ENCODE assay signal across 8 cellular contexts in genomic region chr11:62612366-62613274, GRCh38. TPM values are rescaled to one million over a fixed set of nuclear protein-coding genes. Genes with fewer than 3 reads are reported as not detected.
A peak's percentile ranks its signal among the peaks of the same experiment; 100 is the strongest.
DNase-seq lines count a peak whose midpoint lies in the region; ATAC-seq, FAIRE-seq and TF ChIP-seq lines count a peak whose summit lies in the region.

A gene with protein sequence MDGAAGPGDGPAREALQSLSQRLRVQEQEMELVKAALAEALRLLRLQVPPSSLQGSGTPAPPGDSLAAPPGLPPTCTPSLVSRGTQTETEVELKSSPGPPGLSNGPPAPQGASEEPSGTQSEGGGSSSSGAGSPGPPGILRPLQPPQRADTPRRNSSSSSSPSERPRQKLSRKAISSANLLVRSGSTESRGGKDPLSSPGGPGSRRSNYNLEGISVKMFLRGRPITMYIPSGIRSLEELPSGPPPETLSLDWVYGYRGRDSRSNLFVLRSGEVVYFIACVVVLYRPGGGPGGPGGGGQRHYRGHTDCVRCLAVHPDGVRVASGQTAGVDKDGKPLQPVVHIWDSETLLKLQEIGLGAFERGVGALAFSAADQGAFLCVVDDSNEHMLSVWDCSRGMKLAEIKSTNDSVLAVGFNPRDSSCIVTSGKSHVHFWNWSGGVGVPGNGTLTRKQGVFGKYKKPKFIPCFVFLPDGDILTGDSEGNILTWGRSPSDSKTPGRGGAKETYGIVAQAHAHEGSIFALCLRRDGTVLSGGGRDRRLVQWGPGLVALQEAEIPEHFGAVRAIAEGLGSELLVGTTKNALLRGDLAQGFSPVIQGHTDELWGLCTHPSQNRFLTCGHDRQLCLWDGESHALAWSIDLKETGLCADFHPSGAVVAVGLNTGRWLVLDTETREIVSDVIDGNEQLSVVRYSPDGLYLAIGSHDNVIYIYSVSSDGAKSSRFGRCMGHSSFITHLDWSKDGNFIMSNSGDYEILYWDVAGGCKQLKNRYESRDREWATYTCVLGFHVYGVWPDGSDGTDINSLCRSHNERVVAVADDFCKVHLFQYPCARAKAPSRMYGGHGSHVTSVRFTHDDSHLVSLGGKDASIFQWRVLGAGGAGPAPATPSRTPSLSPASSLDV (minus strand): TSS chr11:62612775. CDS start chr11:62612457, 318 bp downstream.
TSS of gene ROM1 (plus strand) at chr11:62613257. CDS start at chr11:62613282, 25 bp downstream.

- peak in 1 of 2 experiments; percentile 19; a peak in 1 of 4 replicates for TF ChIP-seq POLR2A in HepG2 (IDR thresholded peaks at IDR 0.05; ENCODE audit: insufficient read depth in 1 of 2, low read depth in 2 of 2, low read length in 2 of 2)

- no peaks in the 10 kb centered on the region for H4K20me1 ChIP-seq in HepG2 (ENCODE audit: insufficient read depth, low read length)

- peak; percentile 41 for ATAC-seq in GM18873 (IDR thresholded peaks at IDR 0.05; ENCODE audit: low FRiP score, unreplicated experiment)
- peak; percentile 66 for ATAC-seq in HG03108 (IDR thresholded peaks at IDR 0.05; ENCODE audit: unreplicated experiment)
- ATAC-seq in HepG2, result peak; percentile 74

- H3K27me3 ChIP-seq in HepG2 (ENCODE audit: control insufficient read depth in 1 of 2, insufficient read depth in 2 of 2, low read length in 2 of 2), result no peaks in the 10 kb centered on the region; a peak in 1 of 5 replicates

- H3K4me3 ChIP-seq in coronary artery (peak within 1 kb of the TSS; percentile 97), HepG2 (replicated peaks in 1 of 3; ENCODE audit: insufficient read depth in 1 of 3, low read depth in 2 of 3, low read length in 3 of 3) (peak within 1 kb of the TSS; percentile 77 to 93 (median 77))

- TF ChIP-seq EP300 in HepG2 (IDR thresholded peaks at IDR 0.05; ENCODE audit: low read depth in 2 of 2, low read length in 2 of 2) (no peak), HepG2 (CRISPR knock-in tag; IDR thresholded peaks at IDR 0.05; ENCODE audit: borderline replicate concordance) (no peak)

- CTCF ChIA-PET in HepG2 (lab: Yijun Ruan, JAX; ENCODE audit: low intra/inter-chr PET ratio, low total read pairs), result interaction anchor here (0.6 to 2.3 kb wide), 4 partner anchors 9 to 82 kb away, joined by 3 to 14 read pairs (median 5); partner anchors contain the start of genes B3GAT3 and TUT1

- no TSS peak for BruUV-seq in HepG2 (replicated peaks; lab: Mats Ljungman, UMichigan)

- peak within 1 kb of the TSS; percentile 76 for H2AFZ ChIP-seq in HepG2 (ENCODE audit: low read length)

- peak within 1 kb of the TSS; percentile 96 for H3K4me2 ChIP-seq in HepG2 (ENCODE audit: low read depth, low read length)

- H3K4me1 ChIP-seq in HepG2 (ENCODE audit: insufficient read depth, low read length), result peaks cover 50% of the 10 kb centered on the region

- intact Hi-C loops in HepG2 (cut with micrococcal nuclease; ENCODE audit: unreplicated experiment), result loop anchor here (5.0 kb wide), 1 partner anchor 40 kb away; the partner anchor contains the start of gene INTS5

- in situ Hi-C loops in HepG2 (cut with HindIII; ENCODE audit: extremely low pct_ligation_motif_present, low pct_unique_long_range_greater_than_20kb), result no loop called here

- no peak for FAIRE-seq in HepG2 (lab: Jason Lieb, UNC)

- peak within 1 kb of the TSS; percentile 93 to 98 for H3K27ac ChIP-seq in coronary artery
- peak within 1 kb of the TSS; percentile 64 for H3K27ac ChIP-seq in HepG2 (ENCODE audit: extremely low read length, insufficient read depth, low read length)

- 2% methylated on average over 8 of the region's 89 CpGs for WGBS in HepG2 (ENCODE audit: low lambda C conversion rate)

- DNase-seq in AG20443 (ENCODE audit: low spot score), result peak; percentile 95
- peak; percentile 54 for DNase-seq in NCI-H460 (ENCODE audit: extremely low read depth, low read depth)
- DNase-seq in activated CD4-positive, alpha-beta T cell treated with anti-CD3 and anti-CD28 coated beads for 48 hours, result peak; percentile 91
- DNase-seq in coronary artery (ENCODE audit: low spot score), result peak; percentile 95
- peak; percentile 70 for DNase-seq in HepG2 (ENCODE audit: low spot score)
- DNase-seq in stimulated activated CD4-positive, alpha-beta T cell treated with anti-CD3 and anti-CD28 coated beads, Interleukin-2, amount 100 ng/mL, for 48 hours, result peak; percentile 82 to 86

- POLR2A ChIA-PET in HepG2 (lab: Yijun Ruan, JAX), result interaction anchor here (1.2 to 4.0 kb wide), 9 partner anchors 9 to 141 kb away, joined by 3 to 39 read pairs (median 12); partner anchors contain the start of genes B3GAT3, C11orf98, CSKMT and EEF1G

- peak; percentile 73 for TF ChIP-seq RAD21 in HepG2 (CRISPR knock-in tag; IDR thresholded peaks at IDR 0.05)

- H3K36me3 ChIP-seq in HepG2 (replicated peaks in 1 of 2; ENCODE audit: control insufficient read depth in 1 of 2, insufficient read depth in 2 of 2, low read length in 2 of 2), result no peaks in the 10 kb centered on the region

- H3K9me3 ChIP-seq in HepG2 (ENCODE audit: low read length), result no peaks in the 10 kb centered on the region

- H3K79me2 ChIP-seq in HepG2 (ENCODE audit: insufficient read depth, low read length), result peaks cover 2% of the 10 kb centered on the region

- peak within 1 kb of the TSS; percentile 80 for H3K9ac ChIP-seq in HepG2 (ENCODE audit: insufficient read depth, low read depth, low read length)

- TF ChIP-seq CTCF in coronary artery (IDR thresholded peaks at IDR 0.05) (peak; percentile 95), HepG2 (CRISPR knock-in tag; IDR thresholded peaks at IDR 0.05) (peak; percentile 74)

TF ChIP-seq in HepG2, 621 proteins besides CTCF, POLR2A, EP300 and RAD21 (continues in another document):
- TF ChIP-seq ZC3H4 (CRISPR knock-in tag; IDR thresholded peaks at IDR 0.05; ENCODE audit: borderline replicate concordance), result no peak
- 0 out of 2 replicates have a peak, but pooled peaks have one; percentile 57 for TF ChIP-seq ZNF607 (CRISPR knock-in tag; IDR thresholded peaks at IDR 0.05; ENCODE audit: borderline replicate concordance)

RNA-seq across cellular contexts. Expression of the first gene that starts in this region (rescaled TPM):
- total RNA-seq in NCI-H460 (2014; rRNA removed; shearing (Covaris generic)), result 14.6 and 18.4 TPM in 2 replicates
- 90.0 and 162 TPM in 2 replicates for polyA plus RNA-seq in NCI-H460 (2014; cell fraction: nucleus; rRNA removed)
- total RNA-seq in HepG2 (2016; rRNA removed; fragmentation: Illumina TruSeq; extraction: Trizol), result 4.6 and 10.6 TPM in 2 replicates
- total RNA-seq in HepG2 (2016; cell fraction: cytosol; rRNA removed; fragmentation: Illumina TruSeq; extraction: Trizol; ENCODE audit: low read depth), result 5.0 and 5.5 TPM in 2 replicates
- 4.2 and 9.0 TPM in 2 replicates for total RNA-seq in HepG2 (2016; cell fraction: insoluble cytoplasmic fraction; rRNA removed; fragmentation: Illumina TruSeq; extraction: Trizol)
- 4.8 and 7.0 TPM in 2 replicates for total RNA-seq in HepG2 (2016; cell fraction: membrane; rRNA removed; fragmentation: Illumina TruSeq; extraction: Trizol)
- 9.2 and 9.5 TPM in 2 replicates for total RNA-seq in HepG2 (2016; cell fraction: nucleus; rRNA removed; fragmentation: Illumina TruSeq; extraction: Trizol)
- polyA plus RNA-seq in HepG2 (2011; rRNA removed), result 12.3 and 16.6 TPM in 2 replicates
- polyA plus RNA-seq in HepG2 (2011; cell fraction: cytosol; rRNA removed), result 7.8 and 7.9 TPM in 2 replicates
- polyA plus RNA-seq in HepG2 (2011; cell fraction: nucleus; rRNA removed), result 105 and 119 TPM in 2 replicates
- 14.9 and 16.7 TPM in 2 replicates for polyA plus RNA-seq in HepG2 (2012)
- 1.3 and 2.0 TPM in 2 replicates for polyA plus RNA-seq in HepG2 (2016; cell fraction: cytosol; fragmentation: Illumina TruSeq; extraction: Trizol; ENCODE audit: low read depth)
- polyA plus RNA-seq in HepG2 (2016; cell fraction: insoluble cytoplasmic fraction; fragmentation: Illumina TruSeq; extraction: Trizol; ENCODE audit: low read depth), result 6.5 and 7.1 TPM in 2 replicates
- 2.2 and 2.5 TPM in 2 replicates for polyA plus RNA-seq in HepG2 (2016; cell fraction: membrane; fragmentation: Illumina TruSeq; extraction: Trizol; ENCODE audit: low read depth)
- 33.3 and 38.2 TPM in 2 replicates for polyA plus RNA-seq in HepG2 (2016; cell fraction: nucleus; fragmentation: Illumina TruSeq; extraction: Trizol; ENCODE audit: insufficient read depth, low read depth)
- 14.6 and 43.9 TPM in 2 replicates for polyA minus RNA-seq in HepG2 (2011; rRNA and poly(A)+ RNA removed; ENCODE audit: low replicate concordance)
- 3.8 and 6.3 TPM in 2 replicates for polyA minus RNA-seq in HepG2 (2011; cell fraction: cytosol; rRNA and poly(A)+ RNA removed)
- 11.2 and 14.0 TPM in 2 replicates for polyA minus RNA-seq in HepG2 (2011; cell fraction: nucleus; rRNA and poly(A)+ RNA removed)

RNA-seq across cellular contexts. Expression of gene ROM1, which starts in this region (rescaled TPM):
- 1.2 and 3.0 TPM in 2 replicates for total RNA-seq in NCI-H460 (2014; rRNA removed; shearing (Covaris generic))
- polyA plus RNA-seq in NCI-H460 (2014; cell fraction: nucleus; rRNA removed), result 1.7 and 3.3 TPM in 2 replicates
- total RNA-seq in HepG2 (2016; rRNA removed; fragmentation: Illumina TruSeq; extraction: Trizol), result 1.8 and 2.4 TPM in 2 replicates
- total RNA-seq in HepG2 (2016; cell fraction: cytosol; rRNA removed; fragmentation: Illumina TruSeq; extraction: Trizol; ENCODE audit: low read depth), result 2.8 and 4.2 TPM in 2 replicates
- 2.9 and 3.2 TPM in 2 replicates for total RNA-seq in HepG2 (2016; cell fraction: insoluble cytoplasmic fraction; rRNA removed; fragmentation: Illumina TruSeq; extraction: Trizol)
- 2.5 and 3.7 TPM in 2 replicates for total RNA-seq in HepG2 (2016; cell fraction: membrane; rRNA removed; fragmentation: Illumina TruSeq; extraction: Trizol)
- 1.0 and 2.0 TPM in 2 replicates for total RNA-seq in HepG2 (2016; cell fraction: nucleus; rRNA removed; fragmentation: Illumina TruSeq; extraction: Trizol)
- 1.2 and 1.6 TPM in 2 replicates for polyA plus RNA-seq in HepG2 (2011; rRNA removed)
- 1.3 and 1.4 TPM in 2 replicates for polyA plus RNA-seq in HepG2 (2011; cell fraction: cytosol; rRNA removed)
- polyA plus RNA-seq in HepG2 (2011; cell fraction: nucleus; rRNA removed), result 1.5 and 1.6 TPM in 2 replicates
- polyA plus RNA-seq in HepG2 (2012), result 1.0 and 1.8 TPM in 2 replicates
- polyA plus RNA-seq in HepG2 (2016; cell fraction: cytosol; fragmentation: Illumina TruSeq; extraction: Trizol; ENCODE audit: low read depth), result 3.0 and 3.4 TPM in 2 replicates
- polyA plus RNA-seq in HepG2 (2016; cell fraction: insoluble cytoplasmic fraction; fragmentation: Illumina TruSeq; extraction: Trizol; ENCODE audit: low read depth), result 1.7 and 1.9 TPM in 2 replicates
- 4.9 and 5.0 TPM in 2 replicates for polyA plus RNA-seq in HepG2 (2016; cell fraction: membrane; fragmentation: Illumina TruSeq; extraction: Trizol; ENCODE audit: low read depth)
- polyA plus RNA-seq in HepG2 (2016; cell fraction: nucleus; fragmentation: Illumina TruSeq; extraction: Trizol; ENCODE audit: insufficient read depth, low read depth), result 1.8 and 3.1 TPM in 2 replicates
- polyA minus RNA-seq in HepG2 (2011; rRNA and poly(A)+ RNA removed; ENCODE audit: low replicate concordance), result 0.92 and 3.5 TPM in 2 replicates
- not detected in 2 replicates for polyA minus RNA-seq in HepG2 (2011; cell fraction: cytosol; rRNA and poly(A)+ RNA removed)
- polyA minus RNA-seq in HepG2 (2011; cell fraction: nucleus; rRNA and poly(A)+ RNA removed), result 0.39 TPM in 1 of 2 replicates, not detected in the other

Comparison
In these comparisons a context has a peak if more than half of its experiments do, and no peak if none do; other contexts are left out.
1. Peak in every context shown above with its lines: DNase-seq, ATAC-seq, H3K4me3 ChIP-seq and H3K27ac ChIP-seq.